19 cellular contexts compared by ENCODE assay signal in genomic region chr19:54824401-54824800, GRCh38. TPM values are rescaled to one million over a fixed set of nuclear protein-coding genes. Genes with fewer than 3 reads are reported as not detected.
"Had no signal": no experiment of that assay in that cellular context is flagged by ENCODE, and none has a peak within 500 bp of the region (broad histone marks: within the 10 kb centered on the region; RNA-seq: fewer than 3 reads in every experiment).

No MANE protein-coding gene starts in this region.

RNA-seq across cellular contexts. Expression of gene KIR2DS4, which starts 8.1 kb away (rescaled TPM):
- total RNA-seq: activated B cell treated with CpG ODN at 0.5 μM for 24 hours; activated CD4-positive, alpha-beta memory T cell treated with anti-CD3 and anti-CD28 coated beads for 36 hours; activated CD4-positive, alpha-beta T cell treated with anti-CD3 and anti-CD28 coated beads, Interleukin-2, amount 10 ng/mL, durations not matched to agents 24 days and 14 days; activated naive CD4-positive, alpha-beta T cell treated with anti-CD3 and anti-CD28 coated beads for 36 hours; activated T-helper 1 cell treated with anti-CD3 and anti-CD28 coated beads, Interleukin-12 subunit alpha, Interleukin-12 subunit beta, Interleukin-2, Interleukin-4 antibody, amounts not matched to agents 30 ng/mL and 10 ng/mL and 1 ng/mL, durations not matched to agents 14 hours and 24 hours and 36 hours; activated T-helper 17 cell treated with anti-CD3 and anti-CD28 coated beads, Interleukin-2, amount 50 U/mL, for 72 hours; adrenal gland; aorta; astrocyte; body of pancreas; breast epithelium; cardiac septum; cerebellum had no signal
- polyA plus RNA-seq: aorta had no signal

RNA-seq across cellular contexts. Expression of gene KIR3DL1, which starts 8.1 kb away (rescaled TPM):
- total RNA-seq: activated B cell treated with CpG ODN at 0.5 μM for 24 hours; activated CD4-positive, alpha-beta memory T cell treated with anti-CD3 and anti-CD28 coated beads for 36 hours; activated CD4-positive, alpha-beta T cell treated with anti-CD3 and anti-CD28 coated beads, Interleukin-2, amount 10 ng/mL, durations not matched to agents 24 days and 14 days; activated naive CD4-positive, alpha-beta T cell treated with anti-CD3 and anti-CD28 coated beads for 36 hours; activated naive CD8-positive, alpha-beta T cell treated with anti-CD3 and anti-CD28 coated beads for 36 hours; activated T-helper 1 cell treated with anti-CD3 and anti-CD28 coated beads, Interleukin-12 subunit alpha, Interleukin-12 subunit beta, Interleukin-2, Interleukin-4 antibody, amounts not matched to agents 30 ng/mL and 10 ng/mL and 1 ng/mL, durations not matched to agents 14 hours and 24 hours and 36 hours; activated T-helper 17 cell treated with anti-CD3 and anti-CD28 coated beads, Interleukin-2, amount 50 U/mL, for 72 hours; aorta; astrocyte; body of pancreas; cardiac septum; cerebellum had no signal
- polyA plus RNA-seq: aorta had no signal

RNA-seq across cellular contexts. Expression of gene KIR2DL4, which starts 21.0 kb away (rescaled TPM):
- total RNA-seq: activated B cell treated with CpG ODN at 0.5 μM for 24 hours; activated CD4-positive, alpha-beta memory T cell treated with anti-CD3 and anti-CD28 coated beads for 36 hours; activated CD4-positive, alpha-beta T cell treated with anti-CD3 and anti-CD28 coated beads, Interleukin-2, amount 10 ng/mL, durations not matched to agents 24 days and 14 days; activated CD8-positive, alpha-beta T cell treated with anti-CD3 and anti-CD28 coated beads for 36 hours; activated naive CD4-positive, alpha-beta T cell treated with anti-CD3 and anti-CD28 coated beads for 36 hours; activated naive CD8-positive, alpha-beta T cell treated with anti-CD3 and anti-CD28 coated beads for 36 hours; activated T-cell treated with anti-CD3 and anti-CD28 coated beads, Interleukin-2, amount 50 U/mL, for 4 hours; activated T-helper 17 cell treated with anti-CD3 and anti-CD28 coated beads, Interleukin-2, amount 50 U/mL, for 72 hours; aorta; astrocyte; body of pancreas; cardiac septum; cerebellum had no signal

RNA-seq across cellular contexts. Expression of gene KIR3DL2, which starts 25.8 kb away (rescaled TPM):
- total RNA-seq: activated B cell treated with CpG ODN at 0.5 μM for 24 hours, adrenal gland, aorta, astrocyte, body of pancreas, breast epithelium, cardiac septum, cerebellum had no signal

RNA-seq across cellular contexts. Expression of gene FCAR, which starts 49.6 kb away (rescaled TPM):
- total RNA-seq: activated CD4-positive, alpha-beta memory T cell treated with anti-CD3 and anti-CD28 coated beads for 36 hours; activated CD4-positive, alpha-beta T cell treated with anti-CD3 and anti-CD28 coated beads, Interleukin-2, amount 10 ng/mL, durations not matched to agents 24 days and 14 days; activated CD8-positive, alpha-beta memory T cell treated with anti-CD3 and anti-CD28 coated beads for 36 hours; activated CD8-positive, alpha-beta T cell treated with anti-CD3 and anti-CD28 coated beads for 36 hours; activated naive CD4-positive, alpha-beta T cell treated with anti-CD3 and anti-CD28 coated beads for 36 hours; activated naive CD4-positive, alpha-beta T cell treated with anti-CD3 and anti-CD28 coated beads, Interleukin-2, amount 50 U/mL, for 72 hours; activated naive CD8-positive, alpha-beta T cell treated with anti-CD3 and anti-CD28 coated beads for 36 hours; activated T-cell treated with anti-CD3 and anti-CD28 coated beads, Interleukin-2, amount 50 U/mL, for 4 hours; activated T-cell treated with anti-CD3 and anti-CD28 coated beads, Interleukin-2, amount 50 U/mL, for 72 hours; activated T-helper 1 cell treated with anti-CD3 and anti-CD28 coated beads, Interleukin-12 subunit alpha, Interleukin-12 subunit beta, Interleukin-2, Interleukin-4 antibody, amounts not matched to agents 30 ng/mL and 10 ng/mL and 1 ng/mL, durations not matched to agents 14 hours and 24 hours and 36 hours; activated T-helper 17 cell treated with anti-CD3 and anti-CD28 coated beads, Interleukin-2, amount 50 U/mL, for 72 hours; astrocyte; body of pancreas had no signal
- polyA plus RNA-seq: aorta had no signal
